ENCODE assay signal across 11 cellular contexts in genomic region chr10:18472977-18473376, GRCh38.
DNase-seq lines count a peak whose midpoint lies in the region; ATAC-seq and TF ChIP-seq lines count a peak whose summit lies in the region.
"Had no signal": no experiment of that assay in that cellular context is flagged by ENCODE, and none has a peak within 500 bp of the region (broad histone marks: within the 10 kb centered on the region; RNA-seq: fewer than 3 reads in every experiment).

No MANE protein-coding gene starts in this region.

- BruUV-seq in Caco-2 (replicated peaks; lab: Mats Ljungman, UMichigan): no TSS peak

- POLR2A ChIA-PET in Caco-2 (lab: Charles Lee) (interaction anchor here (0.6 kb wide), 1 partner anchor 186 kb away, joined by 3 read pairs; no protein-coding TSS in a partner anchor), HEK293 (lab: Yijun Ruan, JAX) (no interaction called here)

- ATAC-seq in GM21515 (IDR thresholded peaks at IDR 0.05; ENCODE audit: unreplicated experiment) (no peak), HG03095 (IDR thresholded peaks at IDR 0.05; ENCODE audit: unreplicated experiment) (no peak)

- H3K4me3 ChIP-seq in Caco-2 (ENCODE audit: low read depth, low read length): no peak overlapping the region
- no peak overlapping the region for H3K4me3 ChIP-seq in HEK293 (ENCODE audit: low read depth, low read length)
- H3K4me3 ChIP-seq: ovary had no signal

- DNase-seq in Caco-2: peak in 1 of 2 experiments; percentile 44
- DNase-seq in SW480 (ENCODE audit: low spot score): peak; percentile 13
- peak; percentile 23 for DNase-seq in iPS-NIHi7 (ENCODE audit: extremely low spot score)
- DNase-seq in NCI-H1436 (lab: John Stamatoyannopoulos, UW): no peak
- no peak for DNase-seq in HK-2 (ENCODE audit: unreplicated experiment)
- DNase-seq: CD8-positive, alpha-beta memory T cell; NCI-H1092 treated with DMSO at 0.1 percent for 48 hours had no signal

- CTCF ChIA-PET in Caco-2 (lab: Charles Lee) (interaction anchor here (0.9 to 1.4 kb wide), 2 partner anchors 13 to 378 kb away, joined by 3 to 4 read pairs; no protein-coding TSS in a partner anchor), HEK293 (lab: Yijun Ruan, JAX) (interaction anchor here (0.7 to 1.7 kb wide), 3 partner anchors 141 to 649 kb away, joined by 3 to 6 read pairs (median 3); no protein-coding TSS in a partner anchor)

- H3K4me1 Mint-ChIP-seq in Caco-2 (ENCODE audit: low read depth, unreplicated experiment): no peaks in the 10 kb centered on the region

- no peaks in the 10 kb centered on the region for H3K27me3 ChIP-seq in Caco-2 (replicated peaks; ENCODE audit: control insufficient read depth, insufficient read depth, low read length)
- H3K27me3 ChIP-seq: ovary had no signal

- H3K27ac ChIP-seq in HEK293 (ENCODE audit: extremely low read depth, low read depth, low read length): no peak overlapping the region

- no peaks in the 10 kb centered on the region for H3K36me3 Mint-ChIP-seq in Caco-2 (ENCODE audit: insufficient read depth, unreplicated experiment)
- H3K36me3 Mint-ChIP-seq: CD8-positive, alpha-beta memory T cell had no signal

- no peaks in the 10 kb centered on the region for H3K9me3 Mint-ChIP-seq in Caco-2 (ENCODE audit: unreplicated experiment)

- H3K36me3 ChIP-seq in Caco-2 (ENCODE audit: control insufficient read depth, insufficient read depth, low read length) (no peaks in the 10 kb centered on the region), HEK293 (ENCODE audit: control insufficient read depth in 2 of 2, insufficient read depth in 1 of 2, low read length in 2 of 2) (no peaks in the 10 kb centered on the region)
- H3K36me3 ChIP-seq: ovary had no signal

- no peak overlapping the region for H3K4me3 Mint-ChIP-seq in Caco-2 (ENCODE audit: unreplicated experiment)
- H3K4me3 Mint-ChIP-seq: CD8-positive, alpha-beta memory T cell had no signal

- no peaks in the 10 kb centered on the region for H3K4me1 ChIP-seq in Caco-2
- H3K4me1 ChIP-seq in HEK293 (ENCODE audit: control insufficient read depth, insufficient read depth, low read length): no peaks in the 10 kb centered on the region

- intact Hi-C loops in Caco-2 (cut with micrococcal nuclease; ENCODE audit: unreplicated experiment): loop anchor here (10.0 kb wide), 1 partner anchor 158 kb away; no protein-coding TSS in a partner anchor

- H3K9me3 ChIP-seq in Caco-2 (no peaks in the 10 kb centered on the region), HEK293 (ENCODE audit: control insufficient read depth, insufficient read depth, low read depth, low read length) (no peaks in the 10 kb centered on the region)
- H3K9me3 ChIP-seq: ovary had no signal

- no peaks in the 10 kb centered on the region for H3K27me3 Mint-ChIP-seq in Caco-2 (ENCODE audit: insufficient read depth, unreplicated experiment)

- peak; percentile 38 to 40 for TF ChIP-seq CTCF in Caco-2 (IDR thresholded peaks at IDR 0.05; ENCODE audit: insufficient read depth in 1 of 2, low read depth in 1 of 2, low read length in 1 of 2, severe bottlenecking in 1 of 2, unreplicated experiment in 1 of 2)
- TF ChIP-seq CTCF in HEK293 (tag by site-specific recombination; IDR thresholded peaks at IDR 0.05): no peak

- no peak overlapping the region for H3K27ac Mint-ChIP-seq in Caco-2 (ENCODE audit: unreplicated experiment)
- H3K27ac Mint-ChIP-seq: CD8-positive, alpha-beta memory T cell had no signal

TF ChIP-seq in HEK293, 187 proteins besides CTCF, POLR2A, EP300 and RAD21:
- TF ChIP-seq ZNF654 (tag by site-specific recombination; IDR thresholded peaks at IDR 0.05; ENCODE audit: low read depth): peak; percentile 30; the same call in 1 of the 2 replicates
- TF ChIP-seq HIC1 (tag by site-specific recombination; IDR thresholded peaks at IDR 0.05): no peak
- TF ChIP-seq ZNF398 (tag by site-specific recombination; IDR thresholded peaks at IDR 0.05): no peak

Comparison
In these comparisons a context has a peak if more than half of its experiments do, and no peak if none do; other contexts are left out.
1. DNase-seq: peak in SW480 (single experiment) and iPS-NIHi7 (single experiment); none in NCI-H1436 (single experiment) and HK-2 (single experiment).